ENCODE assay signal across 1 cellular context in genomic region chr15:75653347-75653913, GRCh38.
TF ChIP-seq lines count a peak whose summit lies in the region.

No MANE protein-coding gene starts in this region.

TF ChIP-seq in HepG2, 621 proteins besides CTCF, POLR2A, EP300 and RAD21:
- TF ChIP-seq SMAD3 (CRISPR knock-in tag; IDR thresholded peaks at IDR 0.05) (no peak), ZNF263 (CRISPR knock-in tag; IDR thresholded peaks at IDR 0.05) (0 out of 2 replicates have a peak, but pooled peaks have one; percentile 19)
